16 cellular contexts compared by ENCODE assay signal in the genomic region with DNA sequence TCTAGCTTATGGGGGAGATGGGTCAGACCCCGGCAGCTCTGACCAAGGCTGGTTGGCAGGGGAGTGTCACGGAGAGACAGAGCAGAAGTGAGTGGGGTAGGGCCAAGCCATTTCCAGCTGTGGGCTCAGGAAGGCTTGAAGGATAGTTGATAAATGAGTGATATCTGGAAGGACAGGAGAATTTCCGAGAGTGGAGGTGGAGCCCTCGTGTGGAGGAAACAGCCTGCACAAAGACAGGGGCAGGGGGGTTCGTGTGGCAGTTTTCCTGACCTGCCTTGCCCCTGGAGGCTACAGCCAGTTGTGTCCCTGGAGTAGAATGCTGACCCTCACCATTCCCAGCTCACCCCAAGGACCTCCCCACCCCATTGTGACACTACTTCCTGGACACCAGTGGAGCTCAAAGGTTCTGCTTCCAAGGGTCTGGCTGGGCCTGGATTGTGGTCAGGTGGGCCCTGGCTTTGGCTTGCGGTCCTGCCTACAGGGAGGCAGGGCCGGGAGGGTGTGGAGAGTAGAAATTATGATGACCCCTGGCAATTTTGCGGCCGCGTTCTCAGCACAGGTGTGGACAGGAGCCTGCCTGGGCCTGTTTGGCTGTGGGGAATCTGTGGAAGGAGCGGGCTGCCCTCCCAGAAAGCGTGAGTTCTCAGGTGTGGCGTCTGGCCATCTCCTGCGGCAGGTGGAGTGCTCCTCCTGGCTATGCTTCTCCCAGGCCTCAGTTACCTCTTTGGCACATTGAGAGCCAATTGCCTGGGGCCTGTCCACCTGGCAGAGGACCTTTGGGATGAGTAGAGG. TPM values are rescaled to one million over a fixed set of nuclear protein-coding genes. Genes with fewer than 3 reads are reported as not detected.
DNase-seq lines count a peak whose midpoint lies in the region; ATAC-seq and TF ChIP-seq lines count a peak whose summit lies in the region.
"Had no signal": no experiment of that assay in that cellular context is flagged by ENCODE, and none has a peak within 500 bp of the region (broad histone marks: within the 10 kb centered on the region; RNA-seq: fewer than 3 reads in every experiment).

A gene with protein sequence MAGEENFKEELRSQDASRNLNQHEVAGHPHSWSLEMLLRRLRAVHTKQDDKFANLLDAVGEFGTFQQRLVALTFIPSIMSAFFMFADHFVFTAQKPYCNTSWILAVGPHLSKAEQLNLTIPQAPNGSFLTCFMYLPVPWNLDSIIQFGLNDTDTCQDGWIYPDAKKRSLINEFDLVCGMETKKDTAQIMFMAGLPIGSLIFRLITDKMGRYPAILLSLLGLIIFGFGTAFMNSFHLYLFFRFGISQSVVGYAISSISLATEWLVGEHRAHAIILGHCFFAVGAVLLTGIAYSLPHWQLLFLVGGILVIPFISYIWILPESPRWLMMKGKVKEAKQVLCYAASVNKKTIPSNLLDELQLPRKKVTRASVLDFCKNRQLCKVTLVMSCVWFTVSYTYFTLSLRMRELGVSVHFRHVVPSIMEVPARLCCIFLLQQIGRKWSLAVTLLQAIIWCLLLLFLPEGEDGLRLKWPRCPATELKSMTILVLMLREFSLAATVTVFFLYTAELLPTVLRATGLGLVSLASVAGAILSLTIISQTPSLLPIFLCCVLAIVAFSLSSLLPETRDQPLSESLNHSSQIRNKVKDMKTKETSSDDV (plus strand): TSS at position 400 of the 792 bp plus-strand sequence. CDS start 23,733 bp downstream, outside the sequence.

- H3K27me3 Mint-ChIP-seq in GM23338 (ENCODE audit: insufficient read depth, low read depth, poor library complexity) (peaks cover 5% of the 10 kb centered on the region), WTC11 (ENCODE audit: low read depth) (no peaks in the 10 kb centered on the region; the same call in 1 of the 2 replicates)
- H3K27me3 Mint-ChIP-seq: activated naive CD8-positive, alpha-beta T cell had no signal

- TF ChIP-seq CTCF in GM23338 (conservative IDR thresholded peaks at IDR 0.05; ENCODE audit: low read depth in 2 of 2) (peak; percentile 54 to 69), WTC11 (IDR thresholded peaks at IDR 0.05) (0 out of 2 replicates have a peak, but pooled peaks have one; percentile 14), kidney epithelial cell (IDR thresholded peaks at IDR 0.05; ENCODE audit: insufficient read depth, low read length, poor library complexity, severe bottlenecking) (peak; percentile 8)

- H3K27me3 ChIP-seq in GM23338 (ENCODE audit: insufficient read depth) (no peaks in the 10 kb centered on the region), kidney epithelial cell (ENCODE audit: control insufficient read depth, insufficient read depth, low read length) (no peaks in the 10 kb centered on the region)
- H3K27me3 ChIP-seq: esophagus squamous epithelium had no signal

- peak; percentile 9 for DNase-seq in ELR (ENCODE audit: low read depth)
- peak; percentile 67 for DNase-seq in GM23338 (ENCODE audit: low spot score)
- DNase-seq in WTC11 (ENCODE audit: low spot score): peak; percentile 55
- no peak for DNase-seq in kidney epithelial cell (ENCODE audit: low read depth)
- no peak for DNase-seq in epidermal melanocyte (ENCODE audit: insufficient read length, low spot score)
- DNase-seq in stimulated activated CD4-positive, alpha-beta T cell treated with anti-CD3 and anti-CD28 coated beads, Interleukin-12 subunit alpha, Interleukin-12 subunit beta, amount 100 ng/mL, for 4 hours: no peak
- no peak for DNase-seq in middle frontal gyrus (ENCODE audit: extremely low spot score, low spot score)
- DNase-seq: esophagus squamous epithelium; NCI-H2171; stimulated activated naive CD4-positive, alpha-beta T cell had no signal

- no peaks in the 10 kb centered on the region for H3K36me3 Mint-ChIP-seq in GM23338 (ENCODE audit: low read depth)
- H3K36me3 Mint-ChIP-seq in WTC11: no peaks in the 10 kb centered on the region
- H3K36me3 Mint-ChIP-seq: activated naive CD8-positive, alpha-beta T cell had no signal

- H3K27ac ChIP-seq in GM23338 (ENCODE audit: low read depth): no peak within 1 kb of the TSS
- H3K27ac ChIP-seq: C4-2B, esophagus squamous epithelium had no signal

- no peak within 1 kb of the TSS for H3K27ac Mint-ChIP-seq in GM23338
- no peak within 1 kb of the TSS for H3K27ac Mint-ChIP-seq in WTC11
- H3K27ac Mint-ChIP-seq: activated naive CD8-positive, alpha-beta T cell had no signal

- H3K9me3 Mint-ChIP-seq in GM23338: no peaks in the 10 kb centered on the region; the same call in 2 of the 3 replicates
- no peaks in the 10 kb centered on the region for H3K9me3 Mint-ChIP-seq in WTC11
- H3K9me3 Mint-ChIP-seq: neural crest cell had no signal

- ATAC-seq in GM23338 (peak; percentile 89), WTC11 (peak; percentile 91), GM21515 (IDR thresholded peaks at IDR 0.05; ENCODE audit: unreplicated experiment) (no peak)

- no peak within 1 kb of the TSS for H3K4me2 ChIP-seq in GM23338

- CTCF ChIA-PET in WTC11 (lab: Charles Lee): interaction anchor here (0.6 to 1.4 kb wide), 9 partner anchors 11 to 164 kb away, joined by 3 to 9 read pairs (median 4); partner anchors contain the start of genes ACAA1 and OXSR1

- H3K4me1 Mint-ChIP-seq in GM23338: 0 out of 3 replicates have a peak, but pooled peaks cover 3% of the 10 kb centered on the region
- peaks cover 7% of the 10 kb centered on the region; the same call in 1 of the 2 replicates for H3K4me1 Mint-ChIP-seq in WTC11
- H3K4me1 Mint-ChIP-seq: neural crest cell had no signal

- no peaks in the 10 kb centered on the region for H3K79me2 ChIP-seq in GM23338 (replicated peaks; ENCODE audit: insufficient read depth)

- no peaks in the 10 kb centered on the region for H3K9me2 ChIP-seq in GM23338 (ENCODE audit: insufficient read depth)

- H3F3A ChIP-seq in GM23338 (replicated peaks; ENCODE audit: low read depth): no peaks in the 10 kb centered on the region

- H3K4me3 ChIP-seq in GM23338 (no peak within 1 kb of the TSS), kidney epithelial cell (ENCODE audit: low read depth, low read length) (no peak within 1 kb of the TSS)
- H3K4me3 ChIP-seq: esophagus squamous epithelium, lung had no signal

- no peaks in the 10 kb centered on the region for H4K20me1 ChIP-seq in GM23338 (replicated peaks; ENCODE audit: insufficient read depth)

- no peak within 1 kb of the TSS for H3K4me3 Mint-ChIP-seq in GM23338
- no peak within 1 kb of the TSS for H3K4me3 Mint-ChIP-seq in WTC11
- H3K4me3 Mint-ChIP-seq: activated naive CD8-positive, alpha-beta T cell; neural crest cell had no signal

- no peaks in the 10 kb centered on the region for H3K4me1 ChIP-seq in GM23338 (ENCODE audit: insufficient read depth)

- H3K36me3 ChIP-seq in GM23338 (ENCODE audit: insufficient read depth) (no peaks in the 10 kb centered on the region), kidney epithelial cell (ENCODE audit: control insufficient read depth, insufficient read depth, low read length) (no peaks in the 10 kb centered on the region)

- H2AFZ ChIP-seq in GM23338: no peak within 1 kb of the TSS

- POLR2A ChIA-PET in WTC11 (lab: Charles Lee): interaction anchor here (0.7 kb wide), 1 partner anchor 65 kb away, joined by 3 read pairs; no protein-coding TSS in a partner anchor

TF ChIP-seq in GM23338, 12 proteins besides CTCF, POLR2A, EP300 and RAD21 (continues in another document):
- TF ChIP-seq NANOG (IDR thresholded peaks at IDR 0.05; ENCODE audit: borderline replicate concordance): no peak
- no peak for TF ChIP-seq CREB1 (CRISPR knock-in tag; IDR thresholded peaks at IDR 0.05; ENCODE audit: low read depth)
- no peak for TF ChIP-seq ZNF331 (CRISPR knock-in tag; IDR thresholded peaks at IDR 0.05; ENCODE audit: low read depth)
- TF ChIP-seq POLR2AphosphoS5 (IDR thresholded peaks at IDR 0.05; ENCODE audit: low read depth): no peak

TF ChIP-seq in WTC11, 78 proteins besides CTCF, POLR2A, EP300 and RAD21:
- no peak for TF ChIP-seq SMAD3 (CRISPR knock-in tag; IDR thresholded peaks at IDR 0.05; ENCODE audit: borderline replicate concordance)

RNA-seq across cellular contexts. Expression of the gene that starts here (rescaled TPM):
- not detected in 2 replicates for total RNA-seq in GM23338 (2014; rRNA removed; shearing (Covaris generic))
- polyA plus RNA-seq in GM23338 (2016; fragmentation: Nextera tagmentation; extraction: Ambion mirVana): not detected in 2 replicates
- total RNA-seq in WTC11 (2021) (0.09 TPM in 1 of 3 replicates, not detected in the others), kidney epithelial cell (0.58 TPM in 1 of 2 replicates, not detected in the other)
- total RNA-seq: G401, lung, neural crest cell had no signal

Comparison
In these comparisons a context has a peak if more than half of its experiments do, and no peak if none do; other contexts are left out.
1. Peak in DNase-seq and ATAC-seq in GM23338; RNA of the gene not detected or under 1 TPM.
2. Peak in DNase-seq and ATAC-seq in WTC11; RNA of the gene not detected or under 1 TPM.
3. CTCF ChIP-seq: peak in every context shown above with its lines; median percentile 62 in GM23338; 14 in WTC11; 8 in kidney epithelial cell.